Comparison of ENCODE assay signal across 12 cellular contexts in the genomic region with DNA sequence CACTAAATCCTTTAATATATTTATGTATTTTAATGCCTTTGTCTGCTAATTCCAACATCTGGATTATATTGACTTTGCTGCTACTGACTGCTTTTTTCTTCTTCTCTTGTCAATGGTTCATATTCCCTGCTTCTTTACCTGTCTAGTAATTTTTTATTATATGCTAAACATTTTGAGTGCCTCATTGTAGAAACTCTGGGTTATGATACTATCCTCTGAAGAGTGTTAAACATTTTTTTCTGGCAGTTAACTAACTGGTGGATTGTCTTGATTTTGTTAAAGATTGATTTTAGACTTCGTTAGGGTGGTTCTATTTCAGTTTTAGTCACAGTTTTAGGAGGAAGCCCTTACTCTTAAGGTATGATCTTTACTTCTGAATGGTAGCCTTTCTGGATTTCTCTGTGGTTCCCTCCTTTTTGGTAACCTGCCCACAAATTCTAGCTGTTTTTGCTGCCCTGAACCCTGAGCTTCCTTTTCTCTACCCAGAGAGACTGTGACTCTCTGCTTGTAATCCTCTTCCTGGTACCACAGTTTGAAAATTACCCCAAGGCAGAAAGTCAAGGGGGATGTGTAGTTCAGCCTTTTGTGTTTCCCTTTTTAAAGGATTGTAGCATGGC.
DNase-seq lines count a peak whose midpoint lies in the region; ATAC-seq and TF ChIP-seq lines count a peak whose summit lies in the region.
"Had no signal": no experiment of that assay in that cellular context is flagged by ENCODE, and none has a peak within 500 bp of the region (broad histone marks: within the 10 kb centered on the region; RNA-seq: fewer than 3 reads in every experiment).

No MANE protein-coding gene starts in this region.

- peaks cover 11% of the 10 kb centered on the region for H3K4me1 Mint-ChIP-seq in activated CD8-positive, alpha-beta memory T cell treated with anti-CD3 and anti-CD28 coated beads, Interleukin-2, amount 10 ng/mL, durations not matched to agents 7 days and 5 days
- H3K4me1 Mint-ChIP-seq in activated naive CD4-positive, alpha-beta T cell treated with anti-CD3 and anti-CD28 coated beads for 36 hours (ENCODE audit: low read depth): peaks cover 7% of the 10 kb centered on the region
- peaks cover 12% of the 10 kb centered on the region for H3K4me1 Mint-ChIP-seq in activated CD8-positive, alpha-beta T cell treated with anti-CD3 and anti-CD28 coated beads for 36 hours (ENCODE audit: low read depth)
- peaks cover 29% of the 10 kb centered on the region for H3K4me1 Mint-ChIP-seq in mesothelial cell of epicardium
- H3K4me1 Mint-ChIP-seq in glutamatergic neuron (ENCODE audit: low read depth, unreplicated experiment): peaks cover 2% of the 10 kb centered on the region

- TF ChIP-seq CTCF in activated CD8-positive, alpha-beta T cell treated with anti-CD3 and anti-CD28 coated beads for 36 hours (IDR thresholded peaks at IDR 0.05): no peak
- TF ChIP-seq CTCF in mesothelial cell of epicardium (IDR thresholded peaks at IDR 0.05; ENCODE audit: unreplicated experiment) (no peak), glutamatergic neuron (IDR thresholded peaks at IDR 0.05; ENCODE audit: partially characterized antibody, unreplicated experiment) (no peak)

- POLR2A ChIA-PET in activated CD8-positive, alpha-beta T cell treated with anti-CD3 and anti-CD28 coated beads for 36 hours (lab: Charles Lee): interaction anchor here (0.6 kb wide), 1 partner anchor 63 kb away, joined by 3 read pairs; no protein-coding TSS in a partner anchor

- CTCF ChIA-PET in activated CD8-positive, alpha-beta memory T cell treated with anti-CD3 and anti-CD28 coated beads, Interleukin-2, amount 10 ng/mL, durations not matched to agents 7 days and 5 days (lab: Charles Lee): no interaction called here
- CTCF ChIA-PET in activated naive CD4-positive, alpha-beta T cell treated with anti-CD3 and anti-CD28 coated beads for 36 hours (lab: Charles Lee): interaction anchor here (0.6 kb wide), 1 partner anchor 56 kb away, joined by 3 read pairs; no protein-coding TSS in a partner anchor
- CTCF ChIA-PET in activated CD8-positive, alpha-beta T cell treated with anti-CD3 and anti-CD28 coated beads for 36 hours (lab: Charles Lee): no interaction called here

- peaks cover 23% of the 10 kb centered on the region for H3K36me3 Mint-ChIP-seq in activated CD8-positive, alpha-beta memory T cell treated with anti-CD3 and anti-CD28 coated beads, Interleukin-2, amount 10 ng/mL, durations not matched to agents 7 days and 5 days
- H3K36me3 Mint-ChIP-seq in activated naive CD4-positive, alpha-beta T cell treated with anti-CD3 and anti-CD28 coated beads, Interleukin-2, amount 50 U/mL, for 72 hours: peaks cover 23 to 30% of the 10 kb centered on the region in 2 donors
- H3K36me3 Mint-ChIP-seq in activated naive CD4-positive, alpha-beta T cell treated with anti-CD3 and anti-CD28 coated beads for 36 hours (ENCODE audit: low read depth): peaks cover 20% of the 10 kb centered on the region
- H3K36me3 Mint-ChIP-seq in activated CD8-positive, alpha-beta T cell treated with anti-CD3 and anti-CD28 coated beads for 36 hours (ENCODE audit: low read depth): peaks cover 18% of the 10 kb centered on the region
- peaks cover 35% of the 10 kb centered on the region for H3K36me3 Mint-ChIP-seq in mesothelial cell of epicardium
- H3K36me3 Mint-ChIP-seq in glutamatergic neuron (ENCODE audit: unreplicated experiment): peaks cover 4% of the 10 kb centered on the region

- DNase-seq in activated CD8-positive, alpha-beta memory T cell treated with anti-CD3 and anti-CD28 coated beads, Interleukin-2, amount 10 ng/mL, durations not matched to agents 7 days and 5 days: no peak
- no peak for DNase-seq in activated CD8-positive, alpha-beta memory T cell treated with anti-CD3 and anti-CD28 coated beads, Interleukin-2, amount 50 U/mL, for 48 hours
- no peak for DNase-seq in activated naive CD4-positive, alpha-beta T cell treated with anti-CD3 and anti-CD28 coated beads, Interleukin-2, amount 50 U/mL, for 72 hours (ENCODE audit: low spot score in 2 of 2)
- DNase-seq in activated naive CD4-positive, alpha-beta T cell treated with anti-CD3 and anti-CD28 coated beads for 36 hours: no peak
- no peak for DNase-seq in activated CD8-positive, alpha-beta T cell treated with anti-CD3 and anti-CD28 coated beads for 36 hours
- DNase-seq in mesothelial cell of epicardium (ENCODE audit: low spot score in 2 of 2, unreplicated experiment in 2 of 2) (no peak), RPMI8226 (no peak), glutamatergic neuron (no peak)
- DNase-seq: AML-193; Caco-2; CD4-positive, alpha-beta T cell had no signal

- peaks cover 16% of the 10 kb centered on the region for H3K9me3 Mint-ChIP-seq in activated CD8-positive, alpha-beta memory T cell treated with anti-CD3 and anti-CD28 coated beads, Interleukin-2, amount 10 ng/mL, durations not matched to agents 7 days and 5 days (ENCODE audit: low read depth)
- peaks cover 12 to 22% of the 10 kb centered on the region in 2 donors for H3K9me3 Mint-ChIP-seq in activated naive CD4-positive, alpha-beta T cell treated with anti-CD3 and anti-CD28 coated beads, Interleukin-2, amount 50 U/mL, for 72 hours
- H3K9me3 Mint-ChIP-seq in activated naive CD4-positive, alpha-beta T cell treated with anti-CD3 and anti-CD28 coated beads for 36 hours: peaks cover 15% of the 10 kb centered on the region
- peaks cover 9% of the 10 kb centered on the region for H3K9me3 Mint-ChIP-seq in activated CD8-positive, alpha-beta T cell treated with anti-CD3 and anti-CD28 coated beads for 36 hours
- peaks cover 34% of the 10 kb centered on the region for H3K9me3 Mint-ChIP-seq in mesothelial cell of epicardium
- H3K9me3 Mint-ChIP-seq in glutamatergic neuron (ENCODE audit: unreplicated experiment): no peaks in the 10 kb centered on the region

- H3K4me3 Mint-ChIP-seq in activated CD8-positive, alpha-beta memory T cell treated with anti-CD3 and anti-CD28 coated beads, Interleukin-2, amount 10 ng/mL, durations not matched to agents 7 days and 5 days: no peak overlapping the region
- H3K4me3 Mint-ChIP-seq in activated naive CD4-positive, alpha-beta T cell treated with anti-CD3 and anti-CD28 coated beads for 36 hours: no peak overlapping the region
- no peak overlapping the region for H3K4me3 Mint-ChIP-seq in activated CD8-positive, alpha-beta T cell treated with anti-CD3 and anti-CD28 coated beads for 36 hours
- H3K4me3 Mint-ChIP-seq in mesothelial cell of epicardium: no peak overlapping the region
- H3K4me3 Mint-ChIP-seq in glutamatergic neuron (ENCODE audit: unreplicated experiment): no peak overlapping the region
- H3K4me3 Mint-ChIP-seq: CD4-positive, alpha-beta T cell had no signal

- intact Hi-C loops in activated naive CD4-positive, alpha-beta T cell treated with anti-CD3 and anti-CD28 coated beads for 36 hours (cut with micrococcal nuclease): no loop called here
- intact Hi-C loops in activated CD8-positive, alpha-beta T cell treated with anti-CD3 and anti-CD28 coated beads for 36 hours (cut with micrococcal nuclease): no loop called here

- H3K27ac Mint-ChIP-seq in activated CD8-positive, alpha-beta memory T cell treated with anti-CD3 and anti-CD28 coated beads, Interleukin-2, amount 10 ng/mL, durations not matched to agents 7 days and 5 days: peak overlapping the region; percentile 52
- peak overlapping the region in 1 of 2 donors; percentile 8 for H3K27ac Mint-ChIP-seq in activated naive CD4-positive, alpha-beta T cell treated with anti-CD3 and anti-CD28 coated beads, Interleukin-2, amount 50 U/mL, for 72 hours
- H3K27ac Mint-ChIP-seq in activated naive CD4-positive, alpha-beta T cell treated with anti-CD3 and anti-CD28 coated beads for 36 hours: no peak overlapping the region
- peak overlapping the region; percentile 58 for H3K27ac Mint-ChIP-seq in activated CD8-positive, alpha-beta T cell treated with anti-CD3 and anti-CD28 coated beads for 36 hours
- H3K27ac Mint-ChIP-seq in mesothelial cell of epicardium (peak overlapping the region; percentile 56), glutamatergic neuron (ENCODE audit: unreplicated experiment) (no peak overlapping the region)
- H3K27ac Mint-ChIP-seq: CD4-positive, alpha-beta T cell had no signal

- H3K27me3 Mint-ChIP-seq in activated CD8-positive, alpha-beta memory T cell treated with anti-CD3 and anti-CD28 coated beads, Interleukin-2, amount 10 ng/mL, durations not matched to agents 7 days and 5 days: no peaks in the 10 kb centered on the region
- no peaks in the 10 kb centered on the region for H3K27me3 Mint-ChIP-seq in activated naive CD4-positive, alpha-beta T cell treated with anti-CD3 and anti-CD28 coated beads for 36 hours (ENCODE audit: low read depth)
- no peaks in the 10 kb centered on the region for H3K27me3 Mint-ChIP-seq in activated CD8-positive, alpha-beta T cell treated with anti-CD3 and anti-CD28 coated beads for 36 hours
- H3K27me3 Mint-ChIP-seq in mesothelial cell of epicardium (ENCODE audit: low read depth) (no peaks in the 10 kb centered on the region), glutamatergic neuron (ENCODE audit: unreplicated experiment) (no peaks in the 10 kb centered on the region)
- H3K27me3 Mint-ChIP-seq: CD4-positive, alpha-beta T cell had no signal

- peak; percentile 36 for ATAC-seq in activated CD8-positive, alpha-beta memory T cell treated with anti-CD3 and anti-CD28 coated beads, Interleukin-2, amount 10 ng/mL, durations not matched to agents 7 days and 5 days
- peak; percentile 52 to 73 for ATAC-seq in activated naive CD4-positive, alpha-beta T cell treated with anti-CD3 and anti-CD28 coated beads, Interleukin-2, amount 50 U/mL, for 72 hours
- ATAC-seq in activated CD8-positive, alpha-beta T cell treated with anti-CD3 and anti-CD28 coated beads for 36 hours: peak; percentile 49
- ATAC-seq: A549 had no signal

Comparison
In these comparisons a context has a peak if more than half of its experiments do, and no peak if none do; other contexts are left out.
1. H3K27ac Mint-ChIP-seq: peak in activated CD8-positive, alpha-beta memory T cell treated with anti-CD3 and anti-CD28 coated beads, Interleukin-2, amount 10 ng/mL, durations not matched to agents 7 days and 5 days (single experiment), activated CD8-positive, alpha-beta T cell treated with anti-CD3 and anti-CD28 coated beads for 36 hours (single experiment) and mesothelial cell of epicardium (single experiment); none in activated naive CD4-positive, alpha-beta T cell treated with anti-CD3 and anti-CD28 coated beads for 36 hours (single experiment) and glutamatergic neuron (single experiment).
2. Peak in every context shown above with its lines, with median percentiles within 50 percentile points of each other: ATAC-seq.